8 cellular contexts compared by ENCODE assay signal in the genomic region with DNA sequence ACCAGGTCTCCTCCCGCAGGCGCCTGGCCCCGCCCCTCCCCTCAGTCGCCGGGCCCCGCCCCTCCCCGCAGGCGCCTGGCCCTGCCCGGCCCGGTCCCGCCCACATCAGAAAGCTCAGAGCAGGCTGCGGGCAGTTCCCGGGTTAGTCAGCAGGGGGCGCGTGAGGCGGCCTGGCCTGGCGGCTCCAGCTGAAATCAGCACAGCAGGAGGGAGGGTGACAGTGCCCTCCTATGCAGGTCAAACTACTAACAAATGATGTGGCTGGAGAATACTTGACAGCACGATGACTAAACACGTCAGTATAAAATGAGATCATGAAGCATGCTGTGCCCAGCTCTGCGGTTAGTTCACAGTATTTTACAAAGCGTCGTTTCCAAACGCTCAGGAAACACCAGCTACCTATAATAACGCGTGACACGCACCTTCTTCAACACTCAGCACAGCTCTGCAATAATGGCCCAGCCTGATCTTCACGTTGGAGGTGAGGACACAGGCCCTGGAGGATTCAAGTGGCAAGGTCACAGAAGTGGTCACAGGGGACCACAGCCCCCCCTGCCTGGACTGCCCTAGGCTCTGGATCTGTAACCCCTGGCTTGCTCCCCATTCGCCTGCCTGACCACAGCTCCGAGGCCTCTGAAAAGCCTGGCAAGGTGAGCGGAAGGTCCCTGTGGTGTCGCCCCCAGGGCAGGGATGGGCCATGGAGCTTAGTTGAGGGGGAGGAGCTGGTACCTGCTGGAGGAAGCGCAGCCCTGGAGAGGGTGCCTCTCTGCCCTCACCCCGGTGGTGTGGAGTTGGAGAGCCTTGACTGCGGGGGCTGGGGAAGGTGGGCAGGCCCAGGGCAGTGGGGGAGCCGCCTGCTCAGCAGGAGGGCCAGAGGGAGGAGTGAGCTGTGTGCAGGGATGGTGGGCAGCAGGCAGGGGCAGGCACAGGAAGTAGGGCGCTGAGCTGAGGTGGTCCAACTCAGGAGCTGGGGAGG.
DNase-seq lines count a peak whose midpoint lies in the region; ATAC-seq, FAIRE-seq and TF ChIP-seq lines count a peak whose summit lies in the region.

No MANE protein-coding gene starts in this region.

- H3K9me3 Mint-ChIP-seq in naive thymus-derived CD4-positive, alpha-beta T cell = no peaks in the 10 kb centered on the region
- no peaks in the 10 kb centered on the region for H3K9me3 Mint-ChIP-seq in stimulated activated effector memory CD8-positive, alpha-beta T cell treated with anti-CD3 and anti-CD28 coated beads, Interleukin-12 subunit alpha, Interleukin-12 subunit beta, amount 100 ng/mL, for 72 hours

- H3K36me3 Mint-ChIP-seq in naive thymus-derived CD4-positive, alpha-beta T cell = no peaks in the 10 kb centered on the region
- no peaks in the 10 kb centered on the region for H3K36me3 Mint-ChIP-seq in stimulated activated effector memory CD8-positive, alpha-beta T cell treated with anti-CD3 and anti-CD28 coated beads, Interleukin-12 subunit alpha, Interleukin-12 subunit beta, amount 100 ng/mL, for 72 hours

- DNase-seq in COLO829 (ENCODE audit: low spot score) = peak; percentile 92
- DNase-seq in GM20000 (ENCODE audit: low spot score) = peak; percentile 90
- peak; percentile 98 for DNase-seq in HTR-8/SVneo (ENCODE audit: insufficient read length, low spot score)
- peak; percentile 92 for DNase-seq in activated T-cell treated with anti-CD3 and anti-CD28 coated beads for 24 hours (ENCODE audit: low read depth)
- peak; percentile 85 to 97 (median 90) for DNase-seq in naive thymus-derived CD4-positive, alpha-beta T cell
- peak; percentile 99 to 100 for DNase-seq in stimulated activated effector memory CD8-positive, alpha-beta T cell treated with anti-CD3 and anti-CD28 coated beads, Interleukin-12 subunit alpha, Interleukin-12 subunit beta, amount 100 ng/mL, for 72 hours (ENCODE audit: low spot score in 2 of 2)

- peak; percentile 83 for TF ChIP-seq CTCF in GM20000 (IDR thresholded peaks at IDR 0.05; ENCODE audit: extremely low read depth, missing control alignments)
- TF ChIP-seq CTCF in OCI-LY1 (IDR thresholded peaks at IDR 0.05; ENCODE audit: low read length) = peak; percentile 85

- no peak overlapping the region for H3K9ac ChIP-seq in OCI-LY1 (ENCODE audit: low read length)

- H3K27ac Mint-ChIP-seq in naive thymus-derived CD4-positive, alpha-beta T cell = peak overlapping the region in 7 of 9 donors; percentile 36 to 82 (median 73)
- peak overlapping the region; percentile 87 for H3K27ac Mint-ChIP-seq in stimulated activated effector memory CD8-positive, alpha-beta T cell treated with anti-CD3 and anti-CD28 coated beads, Interleukin-12 subunit alpha, Interleukin-12 subunit beta, amount 100 ng/mL, for 72 hours

- CTCF ChIA-PET in naive thymus-derived CD4-positive, alpha-beta T cell (lab: Charles Lee) = interaction anchor here (0.6 to 2.0 kb wide), 6 partner anchors 13 to 338 kb away, joined by 3 to 33 read pairs (median 3); no protein-coding TSS in a partner anchor

- no peak overlapping the region for H3K4me2 ChIP-seq in OCI-LY1 (ENCODE audit: low read length)

- intact Hi-C loops in naive thymus-derived CD4-positive, alpha-beta T cell (cut with micrococcal nuclease) = loop anchor here (1.0 to 10.0 kb wide), 10 partner anchors 39 to 414 kb away; partner anchors contain the start of genes MAP2K3 (in 2 of the 2), DHRS7B (in 1 of the 2) and USP22 (in 1 of the 2)

- peak; percentile 97 for ATAC-seq in esophagus mucosa
- peak; percentile 97 for ATAC-seq in naive thymus-derived CD4-positive, alpha-beta T cell
- peak; percentile 97 for ATAC-seq in stimulated activated effector memory CD8-positive, alpha-beta T cell treated with anti-CD3 and anti-CD28 coated beads, Interleukin-12 subunit alpha, Interleukin-12 subunit beta, amount 100 ng/mL, for 72 hours

- no peaks in the 10 kb centered on the region; the same call in 1 of the 2 replicates for H3K27me3 ChIP-seq in OCI-LY1 (ENCODE audit: insufficient read depth, low read length)
- H3K27me3 ChIP-seq in naive thymus-derived CD4-positive, alpha-beta T cell (ENCODE audit: control insufficient read depth in 2 of 2, insufficient read depth in 2 of 2, low read length in 2 of 2) = no peaks in the 10 kb centered on the region

- no peak overlapping the region for H3K27ac ChIP-seq in OCI-LY1 (ENCODE audit: low read depth, low read length, poor library complexity, severe bottlenecking)
- peak overlapping the region; percentile 19 for H3K27ac ChIP-seq in naive thymus-derived CD4-positive, alpha-beta T cell (ENCODE audit: low read depth, low read length)

- no peaks in the 10 kb centered on the region for H3K79me2 ChIP-seq in OCI-LY1 (ENCODE audit: insufficient read depth, low read length)

- no peak overlapping the region for H2AFZ ChIP-seq in OCI-LY1 (ENCODE audit: low read length)

- H3K4me3 Mint-ChIP-seq in naive thymus-derived CD4-positive, alpha-beta T cell = peak overlapping the region in 7 of 10 donors; percentile 27 to 71 (median 43)
- peak overlapping the region; percentile 76 for H3K4me3 Mint-ChIP-seq in stimulated activated effector memory CD8-positive, alpha-beta T cell treated with anti-CD3 and anti-CD28 coated beads, Interleukin-12 subunit alpha, Interleukin-12 subunit beta, amount 100 ng/mL, for 72 hours

- H3K4me1 Mint-ChIP-seq in naive thymus-derived CD4-positive, alpha-beta T cell = peaks cover 10 to 25% (median 18%) of the 10 kb centered on the region in 7 donors
- H3K4me1 Mint-ChIP-seq in stimulated activated effector memory CD8-positive, alpha-beta T cell treated with anti-CD3 and anti-CD28 coated beads, Interleukin-12 subunit alpha, Interleukin-12 subunit beta, amount 100 ng/mL, for 72 hours = peaks cover 36% of the 10 kb centered on the region

- H3K9me3 ChIP-seq in OCI-LY1 (ENCODE audit: low read length) = no peaks in the 10 kb centered on the region
- H3K9me3 ChIP-seq in naive thymus-derived CD4-positive, alpha-beta T cell (ENCODE audit: control insufficient read depth in 2 of 3, low read length in 3 of 3) = no peaks in the 10 kb centered on the region

- H3F3A ChIP-seq in OCI-LY1 (ENCODE audit: insufficient read depth, low read length) = no peaks in the 10 kb centered on the region

- H3K4me3 ChIP-seq in OCI-LY1 (ENCODE audit: low read depth, low read length, poor library complexity, severe bottlenecking) = no peak overlapping the region
- no peak overlapping the region for H3K4me3 ChIP-seq in naive thymus-derived CD4-positive, alpha-beta T cell (ENCODE audit: low read length)

- POLR2A ChIA-PET in naive thymus-derived CD4-positive, alpha-beta T cell (lab: Charles Lee) = no interaction called here

- H3K36me3 ChIP-seq in OCI-LY1 (ENCODE audit: insufficient read depth, low read length) = no peaks in the 10 kb centered on the region
- H3K36me3 ChIP-seq in naive thymus-derived CD4-positive, alpha-beta T cell (ENCODE audit: control insufficient read depth in 2 of 3, insufficient read depth in 3 of 3, low read length in 3 of 3) = no peaks in the 10 kb centered on the region

- H3K9me2 ChIP-seq in OCI-LY1 (ENCODE audit: low read depth, low read length) = no peaks in the 10 kb centered on the region

- peaks cover 0 to 37% (median 0%) of the 10 kb centered on the region in 5 donors for H3K27me3 Mint-ChIP-seq in naive thymus-derived CD4-positive, alpha-beta T cell

- no peaks in the 10 kb centered on the region for H4K20me1 ChIP-seq in OCI-LY1 (ENCODE audit: insufficient read depth, low read length)

- FAIRE-seq in HTR-8/SVneo (lab: Jason Lieb, UNC) = peak; percentile 100

- H3K4me1 ChIP-seq in OCI-LY1 (ENCODE audit: insufficient read depth, low read length, severe bottlenecking) = no peaks in the 10 kb centered on the region
- H3K4me1 ChIP-seq in naive thymus-derived CD4-positive, alpha-beta T cell (ENCODE audit: control insufficient read depth in 2 of 2, insufficient read depth in 2 of 2, low read length in 2 of 2) = peaks cover 0 to 6% of the 10 kb centered on the region in 2 donors
